Comparison of ENCODE assay signal across 2 cellular contexts in genomic region chr11:117232022-117232878, GRCh38.
TF ChIP-seq lines count a peak whose summit lies in the region.

Gene PCSK7 (minus strand): TSS chr11:117232073. CDS start chr11:117229844, 2,229 bp downstream.
Gene RNF214 (plus strand): TSS chr11:117232671. CDS start chr11:117234273, 1,602 bp downstream.

TF ChIP-seq in GM12891, 5 proteins besides CTCF, POLR2A, EP300 and RAD21:
- TF ChIP-seq POU2F2 (IDR thresholded peaks at IDR 0.05; ENCODE audit: low read depth, low read length) (no peak), PAX5 (IDR thresholded peaks at IDR 0.05; ENCODE audit: insufficient read depth, low read length, severe bottlenecking) (no peak), TAF1 (IDR thresholded peaks at IDR 0.05; ENCODE audit: low read depth, low read length) (no peak; the same call in 1 of the 2 replicates), SPI1 (IDR thresholded peaks at IDR 0.05; ENCODE audit: low read depth, low read length) (peak; percentile 46; the same call in 1 of the 2 replicates), POLR2AphosphoS5 (IDR thresholded peaks at IDR 0.05; ENCODE audit: low read depth, low read length) (peak; percentile 43; the same call in 1 of the 2 replicates)

TF ChIP-seq in GM12878, 131 proteins besides CTCF, POLR2A, EP300 and RAD21 (continues in another document):
- peak; percentile 55; the same call in 1 of the 2 replicates for TF ChIP-seq SPI1 (IDR thresholded peaks at IDR 0.05; ENCODE audit: borderline replicate concordance, insufficient read depth, low read depth, low read length)
- TF ChIP-seq BACH1 (IDR thresholded peaks at IDR 0.05; ENCODE audit: borderline replicate concordance) = peak; percentile 76
- peak; percentile 37 for TF ChIP-seq MEF2B (IDR thresholded peaks at IDR 0.05; ENCODE audit: partially characterized antibody, poor library complexity, severe bottlenecking)
- peak; percentile 93; the same call in 1 of the 2 replicates for TF ChIP-seq ZNF207 (IDR thresholded peaks at IDR 0.05; ENCODE audit: borderline replicate concordance)
- peak; percentile 92; the same call in 1 of the 2 replicates for TF ChIP-seq RB1 (IDR thresholded peaks at IDR 0.05; ENCODE audit: borderline replicate concordance)
- TF ChIP-seq, protein P1, sequence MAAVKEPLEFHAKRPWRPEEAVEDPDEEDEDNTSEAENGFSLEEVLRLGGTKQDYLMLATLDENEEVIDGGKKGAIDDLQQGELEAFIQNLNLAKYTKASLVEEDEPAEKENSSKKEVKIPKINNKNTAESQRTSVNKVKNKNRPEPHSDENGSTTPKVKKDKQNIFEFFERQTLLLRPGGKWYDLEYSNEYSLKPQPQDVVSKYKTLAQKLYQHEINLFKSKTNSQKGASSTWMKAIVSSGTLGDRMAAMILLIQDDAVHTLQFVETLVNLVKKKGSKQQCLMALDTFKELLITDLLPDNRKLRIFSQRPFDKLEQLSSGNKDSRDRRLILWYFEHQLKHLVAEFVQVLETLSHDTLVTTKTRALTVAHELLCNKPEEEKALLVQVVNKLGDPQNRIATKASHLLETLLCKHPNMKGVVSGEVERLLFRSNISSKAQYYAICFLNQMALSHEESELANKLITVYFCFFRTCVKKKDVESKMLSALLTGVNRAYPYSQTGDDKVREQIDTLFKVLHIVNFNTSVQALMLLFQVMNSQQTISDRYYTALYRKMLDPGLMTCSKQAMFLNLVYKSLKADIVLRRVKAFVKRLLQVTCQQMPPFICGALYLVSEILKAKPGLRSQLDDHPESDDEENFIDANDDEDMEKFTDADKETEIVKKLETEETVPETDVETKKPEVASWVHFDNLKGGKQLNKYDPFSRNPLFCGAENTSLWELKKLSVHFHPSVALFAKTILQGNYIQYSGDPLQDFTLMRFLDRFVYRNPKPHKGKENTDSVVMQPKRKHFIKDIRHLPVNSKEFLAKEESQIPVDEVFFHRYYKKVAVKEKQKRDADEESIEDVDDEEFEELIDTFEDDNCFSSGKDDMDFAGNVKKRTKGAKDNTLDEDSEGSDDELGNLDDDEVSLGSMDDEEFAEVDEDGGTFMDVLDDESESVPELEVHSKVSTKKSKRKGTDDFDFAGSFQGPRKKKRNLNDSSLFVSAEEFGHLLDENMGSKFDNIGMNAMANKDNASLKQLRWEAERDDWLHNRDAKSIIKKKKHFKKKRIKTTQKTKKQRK (IDR thresholded peaks at IDR 0.05; ENCODE audit: low read depth, low read length) = no peak
- no peak for TF ChIP-seq HDAC2 (IDR thresholded peaks at IDR 0.05)
- no peak for TF ChIP-seq MTA2 (IDR thresholded peaks at IDR 0.05; ENCODE audit: low read depth)
- no peak for TF ChIP-seq CBFB (IDR thresholded peaks at IDR 0.05; ENCODE audit: low read depth)
- TF ChIP-seq RFX5 (IDR thresholded peaks at IDR 0.05; ENCODE audit: low read depth, low read length) = peak; percentile 83
- TF ChIP-seq RELA (IDR thresholded peaks at IDR 0.05; ENCODE audit: borderline replicate concordance, partially characterized antibody) = peak; percentile 58
- no peak for TF ChIP-seq CEBPB (IDR thresholded peaks at IDR 0.05; ENCODE audit: borderline replicate concordance in 1 of 2, low read depth in 2 of 2, low read length in 2 of 2)
- TF ChIP-seq IKZF1 (conservative IDR thresholded peaks at IDR 0.05) = peak; percentile 90
- peak; percentile 63; the same call in 1 of the 2 replicates for TF ChIP-seq STAT1 (conservative IDR thresholded peaks at IDR 0.05)
- peak; percentile 78 for TF ChIP-seq TCF12 (IDR thresholded peaks at IDR 0.05; ENCODE audit: low read depth, low read length)
- TF ChIP-seq KLF5 (IDR thresholded peaks at IDR 0.05; ENCODE audit: partially characterized antibody) = peak; percentile 79
- 0 out of 4 replicates have a peak, but pooled peaks of 1 of the 2 experiments have one; percentile 21 for TF ChIP-seq SRF (IDR thresholded peaks at IDR 0.05; ENCODE audit: low read depth in 2 of 2, low read length in 2 of 2)
- no peak for TF ChIP-seq PML (IDR thresholded peaks at IDR 0.05; ENCODE audit: low read length)
- no peak for TF ChIP-seq JUNB (IDR thresholded peaks at IDR 0.05)
- peak; percentile 63 for TF ChIP-seq MXI1 (IDR thresholded peaks at IDR 0.05; ENCODE audit: low read depth, low read length)
- peak; percentile 63 for TF ChIP-seq CHD2 (IDR thresholded peaks at IDR 0.05; ENCODE audit: borderline replicate concordance, low read depth, low read length)
- peak; percentile 85 for TF ChIP-seq NR2F1 (conservative IDR thresholded peaks at IDR 0.05)
- TF ChIP-seq SMC3 (IDR thresholded peaks at IDR 0.05; ENCODE audit: borderline replicate concordance, low read length) = peak; percentile 23
- TF ChIP-seq NR2C1 (IDR thresholded peaks at IDR 0.05) = peak; percentile 12; the same call in 1 of the 2 replicates
- peak; percentile 16; the same call in 1 of the 2 replicates for TF ChIP-seq ZNF24 (IDR thresholded peaks at IDR 0.05)
- peak; percentile 88; the same call in 1 of the 2 replicates for TF ChIP-seq LARP7 (IDR thresholded peaks at IDR 0.05)
- TF ChIP-seq CREB1 (IDR thresholded peaks at IDR 0.05; ENCODE audit: low read depth) = peak; percentile 64
- TF ChIP-seq CREM (IDR thresholded peaks at IDR 0.05; ENCODE audit: low read depth) = peak; percentile 66
- TF ChIP-seq TCF7 (IDR thresholded peaks at IDR 0.05; ENCODE audit: borderline replicate concordance) = no peak
- no peak for TF ChIP-seq BMI1 (IDR thresholded peaks at IDR 0.05; ENCODE audit: borderline replicate concordance)
- 0 out of 2 replicates have a peak, but pooled peaks have one; percentile 57 for TF ChIP-seq FOXK2 (IDR thresholded peaks at IDR 0.05)
- no peak for TF ChIP-seq FOXM1 (IDR thresholded peaks at IDR 0.05; ENCODE audit: low read depth, low read length)
- peak; percentile 73; the same call in 1 of the 2 replicates for TF ChIP-seq JUND (IDR thresholded peaks at IDR 0.05; ENCODE audit: low read depth, low read length)
- peak; percentile 79; the same call in 1 of the 2 replicates for TF ChIP-seq NBN (IDR thresholded peaks at IDR 0.05)
- TF ChIP-seq, protein P2, sequence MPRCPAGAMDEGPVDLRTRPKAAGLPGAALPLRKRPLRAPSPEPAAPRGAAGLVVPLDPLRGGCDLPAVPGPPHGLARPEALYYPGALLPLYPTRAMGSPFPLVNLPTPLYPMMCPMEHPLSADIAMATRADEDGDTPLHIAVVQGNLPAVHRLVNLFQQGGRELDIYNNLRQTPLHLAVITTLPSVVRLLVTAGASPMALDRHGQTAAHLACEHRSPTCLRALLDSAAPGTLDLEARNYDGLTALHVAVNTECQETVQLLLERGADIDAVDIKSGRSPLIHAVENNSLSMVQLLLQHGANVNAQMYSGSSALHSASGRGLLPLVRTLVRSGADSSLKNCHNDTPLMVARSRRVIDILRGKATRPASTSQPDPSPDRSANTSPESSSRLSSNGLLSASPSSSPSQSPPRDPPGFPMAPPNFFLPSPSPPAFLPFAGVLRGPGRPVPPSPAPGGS (IDR thresholded peaks at IDR 0.05; ENCODE audit: borderline replicate concordance, insufficient read depth, low read depth, low read length, poor library complexity, severe bottlenecking) = peak; percentile 8
- peak; percentile 41; the same call in 1 of the 2 replicates for TF ChIP-seq TAF1 (IDR thresholded peaks at IDR 0.05; ENCODE audit: borderline replicate concordance, low read depth, low read length)
- TF ChIP-seq ASH2L (IDR thresholded peaks at IDR 0.05; ENCODE audit: borderline replicate concordance, low read depth) = 0 out of 2 replicates have a peak, but pooled peaks have one; percentile 38
- TF ChIP-seq GATAD2B (conservative IDR thresholded peaks at IDR 0.05; ENCODE audit: low read depth) = peak; percentile 91
- 0 out of 2 replicates have a peak, but pooled peaks have one; percentile 26 for TF ChIP-seq HDGF (IDR thresholded peaks at IDR 0.05)
- peak; percentile 47 for TF ChIP-seq SP1 (IDR thresholded peaks at IDR 0.05; ENCODE audit: low read depth, low read length)
- TF ChIP-seq HCFC1 (IDR thresholded peaks at IDR 0.05; ENCODE audit: low read length) = peak; percentile 55
- TF ChIP-seq SUPT20H (IDR thresholded peaks at IDR 0.05; ENCODE audit: borderline replicate concordance, control insufficient read depth, low read depth, low read length) = no peak
- peak; percentile 93; the same call in 1 of the 2 replicates for TF ChIP-seq CHD1 (IDR thresholded peaks at IDR 0.05; ENCODE audit: low read depth, low read length)
- TF ChIP-seq DPF2 (IDR thresholded peaks at IDR 0.05) = peak; percentile 82; the same call in 1 of the 2 replicates
- 0 out of 2 replicates have a peak, but pooled peaks have one; percentile 29 for TF ChIP-seq ATF7 (IDR thresholded peaks at IDR 0.05; ENCODE audit: low read depth)
- TF ChIP-seq PAX5 (IDR thresholded peaks at IDR 0.05; ENCODE audit: borderline replicate concordance, low read depth, low read length) = no peak
- TF ChIP-seq, protein P3, sequence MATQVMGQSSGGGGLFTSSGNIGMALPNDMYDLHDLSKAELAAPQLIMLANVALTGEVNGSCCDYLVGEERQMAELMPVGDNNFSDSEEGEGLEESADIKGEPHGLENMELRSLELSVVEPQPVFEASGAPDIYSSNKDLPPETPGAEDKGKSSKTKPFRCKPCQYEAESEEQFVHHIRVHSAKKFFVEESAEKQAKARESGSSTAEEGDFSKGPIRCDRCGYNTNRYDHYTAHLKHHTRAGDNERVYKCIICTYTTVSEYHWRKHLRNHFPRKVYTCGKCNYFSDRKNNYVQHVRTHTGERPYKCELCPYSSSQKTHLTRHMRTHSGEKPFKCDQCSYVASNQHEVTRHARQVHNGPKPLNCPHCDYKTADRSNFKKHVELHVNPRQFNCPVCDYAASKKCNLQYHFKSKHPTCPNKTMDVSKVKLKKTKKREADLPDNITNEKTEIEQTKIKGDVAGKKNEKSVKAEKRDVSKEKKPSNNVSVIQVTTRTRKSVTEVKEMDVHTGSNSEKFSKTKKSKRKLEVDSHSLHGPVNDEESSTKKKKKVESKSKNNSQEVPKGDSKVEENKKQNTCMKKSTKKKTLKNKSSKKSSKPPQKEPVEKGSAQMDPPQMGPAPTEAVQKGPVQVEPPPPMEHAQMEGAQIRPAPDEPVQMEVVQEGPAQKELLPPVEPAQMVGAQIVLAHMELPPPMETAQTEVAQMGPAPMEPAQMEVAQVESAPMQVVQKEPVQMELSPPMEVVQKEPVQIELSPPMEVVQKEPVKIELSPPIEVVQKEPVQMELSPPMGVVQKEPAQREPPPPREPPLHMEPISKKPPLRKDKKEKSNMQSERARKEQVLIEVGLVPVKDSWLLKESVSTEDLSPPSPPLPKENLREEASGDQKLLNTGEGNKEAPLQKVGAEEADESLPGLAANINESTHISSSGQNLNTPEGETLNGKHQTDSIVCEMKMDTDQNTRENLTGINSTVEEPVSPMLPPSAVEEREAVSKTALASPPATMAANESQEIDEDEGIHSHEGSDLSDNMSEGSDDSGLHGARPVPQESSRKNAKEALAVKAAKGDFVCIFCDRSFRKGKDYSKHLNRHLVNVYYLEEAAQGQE (IDR thresholded peaks at IDR 0.05; ENCODE audit: low read depth, low read length) = peak; percentile 31; the same call in 1 of the 2 replicates
- TF ChIP-seq NKRF (conservative IDR thresholded peaks at IDR 0.05) = peak; percentile 90
- TF ChIP-seq EED (IDR thresholded peaks at IDR 0.05; ENCODE audit: low read depth) = peak; percentile 77
- TF ChIP-seq STAT3 (IDR thresholded peaks at IDR 0.05; ENCODE audit: low read depth, low read length) = no peak
- peak; percentile 58; the same call in 1 of the 2 replicates for TF ChIP-seq GABPA (IDR thresholded peaks at IDR 0.05; ENCODE audit: low read depth)
- peak; percentile 42; the same call in 1 of the 2 replicates for TF ChIP-seq ZNF687 (IDR thresholded peaks at IDR 0.05)
- TF ChIP-seq TCF3 (IDR thresholded peaks at IDR 0.05; ENCODE audit: borderline replicate concordance, insufficient read depth, low read depth, low read length) = peak; percentile 80; the same call in 1 of the 2 replicates
- TF ChIP-seq YY1 (IDR thresholded peaks at IDR 0.05; ENCODE audit: low read depth, low read length) = peak; percentile 67
- 0 out of 2 replicates have a peak, but pooled peaks have one; percentile 39 for TF ChIP-seq POLR2AphosphoS5 (IDR thresholded peaks at IDR 0.05; ENCODE audit: low read length)
